In the genomic region with DNA sequence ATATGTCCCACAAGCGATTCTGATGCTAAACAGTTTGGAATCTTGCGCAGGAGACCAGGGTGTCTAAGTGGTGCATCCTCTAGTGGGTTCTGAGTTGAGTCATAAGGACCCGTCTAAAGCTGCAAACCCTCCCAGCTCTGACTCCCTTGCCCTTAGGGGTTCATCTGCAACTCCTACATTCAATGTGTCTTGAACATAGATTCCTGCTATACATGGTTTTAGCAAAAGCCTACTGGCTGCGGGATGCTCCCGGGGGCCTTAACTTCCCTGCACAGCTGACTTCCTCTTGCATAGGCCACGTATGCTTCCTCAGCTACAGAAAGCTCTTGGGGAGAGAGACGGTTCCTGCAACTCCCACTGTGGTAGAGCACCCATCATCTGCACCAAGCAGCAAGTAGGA, we compare ENCODE assay signal across 16 cellular contexts.
A peak's percentile ranks its signal among the peaks of the same experiment; 100 is the strongest.
DNase-seq lines count a peak whose midpoint lies in the region; ATAC-seq and TF ChIP-seq lines count a peak whose summit lies in the region.
"Had no signal": no experiment of that assay in that cellular context is flagged by ENCODE, and none has a peak within 500 bp of the region (broad histone marks: within the 10 kb centered on the region; RNA-seq: fewer than 3 reads in every experiment).

No MANE protein-coding gene starts in this region.

- intact Hi-C loops in heart left ventricle (cut with DNase I), result no loop called here

- POLR2A ChIA-PET in RWPE1 (lab: Yijun Ruan, JAX; ENCODE audit: low non-redundant PET), result no interaction called here

- no peaks in the 10 kb centered on the region for H3K9me3 ChIP-seq in right atrium auricular region
- no peaks in the 10 kb centered on the region for H3K9me3 ChIP-seq in heart left ventricle
- H3K9me3 ChIP-seq in osteoblast (ENCODE audit: low read depth, low read length), result no peaks in the 10 kb centered on the region
- H3K9me3 ChIP-seq: BE2C had no signal

- TF ChIP-seq POLR2A in heart left ventricle (IDR thresholded peaks at IDR 0.05), result no peak
- no peak for TF ChIP-seq POLR2A in erythroblast (IDR thresholded peaks at IDR 0.05; ENCODE audit: low read length)

- H3K36me3 ChIP-seq in right atrium auricular region (no peaks in the 10 kb centered on the region), heart left ventricle (no peaks in the 10 kb centered on the region), osteoblast (ENCODE audit: insufficient read depth, low read length) (no peaks in the 10 kb centered on the region)
- H3K36me3 ChIP-seq: BE2C had no signal

- H3K4me3 ChIP-seq in right atrium auricular region (no peak overlapping the region), heart left ventricle (no peak overlapping the region), osteoblast (ENCODE audit: insufficient read depth, low read length) (no peak overlapping the region)
- H3K4me3 ChIP-seq: GM23248 had no signal

- no peaks in the 10 kb centered on the region for H4K20me1 ChIP-seq in osteoblast (ENCODE audit: insufficient read depth, low read length)

- H3K27me3 ChIP-seq in right atrium auricular region, result no peaks in the 10 kb centered on the region
- H3K27me3 ChIP-seq in heart left ventricle, result no peaks in the 10 kb centered on the region
- H3K27me3 ChIP-seq in osteoblast (ENCODE audit: insufficient read depth, low read length), result no peaks in the 10 kb centered on the region
- H3K27me3 ChIP-seq: BE2C had no signal

- CTCF ChIA-PET in RWPE1 (lab: Yijun Ruan, JAX), result no interaction called here

- no peaks in the 10 kb centered on the region for H3K4me1 ChIP-seq in right atrium auricular region
- no peaks in the 10 kb centered on the region for H3K4me1 ChIP-seq in heart left ventricle
- H3K4me1 ChIP-seq in osteoblast (ENCODE audit: insufficient read depth, low read length), result no peaks in the 10 kb centered on the region
- H3K4me1 ChIP-seq: BE2C had no signal

- WGBS in heart left ventricle, 4 donors, result 73 to 86% (median 80%) methylated on average over 4 to 7 of the region's 7 CpGs

- no peak for TF ChIP-seq CTCF in right atrium auricular region (IDR thresholded peaks at IDR 0.05)
- TF ChIP-seq CTCF in heart left ventricle (IDR thresholded peaks at IDR 0.05), result no peak
- no peak for TF ChIP-seq CTCF in osteoblast (IDR thresholded peaks at IDR 0.05; ENCODE audit: extremely low read depth, low read depth, low read length)
- TF ChIP-seq CTCF in RWPE1 (conservative IDR thresholded peaks at IDR 0.05; ENCODE audit: low read depth), result no peak

- no peak for ATAC-seq in heart left ventricle

- no peaks in the 10 kb centered on the region for H3K79me2 ChIP-seq in osteoblast (ENCODE audit: insufficient read depth, low read length)

- H2AFZ ChIP-seq in osteoblast (ENCODE audit: low read length), result no peak overlapping the region
- H2AFZ ChIP-seq: GM23248 had no signal

- H3K27ac ChIP-seq in right atrium auricular region (no peak overlapping the region), heart left ventricle (no peak overlapping the region), osteoblast (ENCODE audit: low read depth, low read length) (no peak overlapping the region), RWPE1 (no peak overlapping the region)
- H3K27ac ChIP-seq: GM23248, HL-60 had no signal

- peak; percentile 38 for DNase-seq in right atrium auricular region (ENCODE audit: low spot score)
- no peak for DNase-seq in heart left ventricle
- peak; percentile 85 to 87 for DNase-seq in Kasumi-1 (lab: John Stamatoyannopoulos, UW)
- DNase-seq in SKM-1 (lab: John Stamatoyannopoulos, UW; ENCODE audit: unreplicated experiment), result peak; percentile 97
- peak; percentile 58 for DNase-seq in osteoblast (ENCODE audit: insufficient read length, low spot score, missing footprints)
- DNase-seq in erythroblast (lab: John Stamatoyannopoulos, UW), result no peak
- DNase-seq in SK-N-DZ (ENCODE audit: low spot score), result no peak
- no peak for DNase-seq in RWPE1 (ENCODE audit: low spot score)
- DNase-seq: BE2C; CD4-positive, alpha-beta memory T cell; DMS153; DMS79; GF-D8; GM23248; HCEC 1CT had no signal

- H3K4me2 ChIP-seq in osteoblast (ENCODE audit: insufficient read depth, low read length), result no peak overlapping the region

Comparison
In these comparisons a context has a peak if more than half of its experiments do, and no peak if none do; other contexts are left out.
1. DNase-seq: peak in right atrium auricular region (single experiment), Kasumi-1 (2 of 2), SKM-1 (single experiment) and osteoblast (single experiment); none in heart left ventricle (0 of 5), erythroblast (0 of 2), SK-N-DZ (single experiment) and RWPE1 (single experiment).